In the genomic region with DNA sequence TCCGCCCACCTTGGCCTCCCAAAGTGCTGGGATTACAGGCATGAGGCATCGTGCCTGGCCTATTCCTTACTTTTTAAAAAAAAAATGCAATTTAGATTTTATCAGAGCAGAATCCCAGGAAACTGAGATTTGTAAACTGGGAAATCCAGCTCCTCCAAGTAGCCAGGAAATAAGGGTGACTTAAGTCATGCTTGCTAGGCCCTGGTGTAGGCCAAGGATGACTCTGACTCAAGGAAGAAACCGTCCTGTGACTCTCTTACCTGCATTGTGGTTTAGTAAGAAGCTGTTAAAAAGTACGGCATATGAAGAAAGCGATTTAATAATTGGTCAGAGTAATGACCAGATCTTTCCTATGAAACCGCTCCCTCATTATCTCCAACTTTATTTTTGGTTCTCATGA, we compare ENCODE assay signal across 19 cellular contexts. TPM values are rescaled to one million over a fixed set of nuclear protein-coding genes. Genes with fewer than 3 reads are reported as not detected.
DNase-seq lines count a peak whose midpoint lies in the region; ATAC-seq and TF ChIP-seq lines count a peak whose summit lies in the region.
"Had no signal": no experiment of that assay in that cellular context is flagged by ENCODE, and none has a peak within 500 bp of the region (broad histone marks: within the 10 kb centered on the region; RNA-seq: fewer than 3 reads in every experiment).

No MANE protein-coding gene starts in this region.

- no peak overlapping the region for H3K27ac Mint-ChIP-seq in endodermal cell

- no peaks in the 10 kb centered on the region for H3K27me3 Mint-ChIP-seq in endodermal cell (ENCODE audit: insufficient read depth)
- H3K27me3 Mint-ChIP-seq: CD8-positive, alpha-beta memory T cell; IgD-negative memory B cell had no signal

- no peak overlapping the region for H3K14ac ChIP-seq in trophoblast cell (ENCODE audit: low read length)

- no peak overlapping the region for H3K9ac ChIP-seq in HUES64 (ENCODE audit: low read depth, low read length)
- H3K9ac ChIP-seq in endodermal cell (ENCODE audit: extremely low read depth, low read length, poor library complexity, severe bottlenecking), result no peak overlapping the region
- no peak overlapping the region for H3K9ac ChIP-seq in trophoblast cell (ENCODE audit: low read length)
- H3K9ac ChIP-seq: GM23248 had no signal

- H3K27me3 ChIP-seq in cardiac muscle cell (no peaks in the 10 kb centered on the region), right cardiac atrium (ENCODE audit: control insufficient read depth, insufficient read depth) (no peaks in the 10 kb centered on the region), HUES64 (ENCODE audit: insufficient read depth, low read length) (no peaks in the 10 kb centered on the region), endodermal cell (ENCODE audit: control insufficient read depth, insufficient read depth, low read length, poor library complexity, severe bottlenecking) (no peaks in the 10 kb centered on the region), trophoblast cell (ENCODE audit: insufficient read depth, low read length) (no peaks in the 10 kb centered on the region)

- in situ Hi-C loops in GM13977 (cut with MboI; ENCODE audit: low pct_unique_long_range_greater_than_20kb, low sequenced_read_pairs, unreplicated experiment), result no loop called here

- no peak overlapping the region for H3K18ac ChIP-seq in trophoblast cell (ENCODE audit: low read length)

- H3K27ac ChIP-seq in cardiac muscle cell, result peak overlapping the region; percentile 83
- H3K27ac ChIP-seq in right cardiac atrium (ENCODE audit: low read length), result no peak overlapping the region
- peak overlapping the region; percentile 37; the same call in 1 of the 2 replicates for H3K27ac ChIP-seq in HUES64 (ENCODE audit: low read depth, low read length)
- no peak overlapping the region for H3K27ac ChIP-seq in endodermal cell (ENCODE audit: low read depth, low read length)
- H3K27ac ChIP-seq in trophoblast cell (ENCODE audit: low read depth, low read length), result no peak overlapping the region
- H3K27ac ChIP-seq: C4-2B, GM23248, SK-N-MC had no signal

- H2BK12ac ChIP-seq in trophoblast cell (ENCODE audit: low read length), result no peak overlapping the region

- H3K4ac ChIP-seq in trophoblast cell (ENCODE audit: low read depth, low read length), result no peak overlapping the region

- no peak overlapping the region for H4K8ac ChIP-seq in trophoblast cell (ENCODE audit: low read depth, low read length)

- no peak overlapping the region for H2AK5ac ChIP-seq in trophoblast cell (ENCODE audit: low read length)

- no peak overlapping the region for H2BK5ac ChIP-seq in trophoblast cell (ENCODE audit: low read depth, low read length, poor library complexity)

- H4K12ac ChIP-seq in trophoblast cell (ENCODE audit: low read depth, low read length), result no peak overlapping the region

- H3K23ac ChIP-seq in trophoblast cell (ENCODE audit: low read length), result no peak overlapping the region

- peaks cover 13% of the 10 kb centered on the region for H3K79me2 ChIP-seq in trophoblast cell (ENCODE audit: control insufficient read depth, insufficient read depth, low read length, poor library complexity)

- peaks cover 11% of the 10 kb centered on the region for H3K36me3 Mint-ChIP-seq in endodermal cell (ENCODE audit: low read depth)

- DNase-seq in cardiac muscle cell (ENCODE audit: low read depth in 1 of 2, low spot score in 1 of 2) (no peak), right cardiac atrium (no peak), endodermal cell (no peak), trophoblast cell (peak; percentile 83 to 89), GM13977 (ENCODE audit: low spot score) (no peak), globus pallidus (ENCODE audit: low spot score) (no peak)
- DNase-seq: 8988T; CD8-positive, alpha-beta memory T cell; EL; GM23248; MV-4-11; NCI-H1694; NCI-H524 treated with DMSO at 0.1 percent for 48 hours; SHP77 treated with DMSO at 0.1 percent for 48 hours had no signal

- intact Hi-C loops in right cardiac atrium (cut with DNase I), result no loop called here

- peaks cover 43% of the 10 kb centered on the region for H3K4me1 ChIP-seq in cardiac muscle cell (ENCODE audit: low read depth)
- no peaks in the 10 kb centered on the region for H3K4me1 ChIP-seq in right cardiac atrium (ENCODE audit: control insufficient read depth, insufficient read depth, low read length)
- peaks cover 24% of the 10 kb centered on the region for H3K4me1 ChIP-seq in HUES64 (ENCODE audit: insufficient read depth, low read length)
- peaks cover 6% of the 10 kb centered on the region for H3K4me1 ChIP-seq in endodermal cell (ENCODE audit: control insufficient read depth, insufficient read depth, low read length)
- H3K4me1 ChIP-seq in trophoblast cell (ENCODE audit: control insufficient read depth in 1 of 2, insufficient read depth in 2 of 2, low read length in 2 of 2), result peaks cover 20 to 34% of the 10 kb centered on the region in 2 experiments

- no peaks in the 10 kb centered on the region for H3K9me3 ChIP-seq in cardiac muscle cell (ENCODE audit: low read depth)
- no peaks in the 10 kb centered on the region for H3K9me3 ChIP-seq in right cardiac atrium (ENCODE audit: control insufficient read depth, low read length)
- no peaks in the 10 kb centered on the region for H3K9me3 ChIP-seq in HUES64 (ENCODE audit: insufficient read depth, low read depth, low read length)
- no peaks in the 10 kb centered on the region for H3K9me3 ChIP-seq in endodermal cell (ENCODE audit: control insufficient read depth, low read length)
- H3K9me3 ChIP-seq in trophoblast cell (ENCODE audit: insufficient read depth, low read depth, low read length), result no peaks in the 10 kb centered on the region

- H3K79me1 ChIP-seq in trophoblast cell (ENCODE audit: low read length), result peaks cover 3% of the 10 kb centered on the region

- H3K4me2 ChIP-seq in trophoblast cell (ENCODE audit: low read length), result no peak overlapping the region

- WGBS in right cardiac atrium, result 89% methylated on average over 6 of the region's 6 CpGs
- 92% methylated on average over 5 of the region's 6 CpGs for WGBS in HUES64
- WGBS in endodermal cell (ENCODE audit: insufficient coverage in 1 of 2, insufficient read length in 1 of 2), 2 experiments, result 95 to 98% methylated on average over 4 to 6 of the region's 6 CpGs
- WGBS in trophoblast cell (ENCODE audit: extremely low coverage, insufficient coverage, insufficient read length), result no CpG with 5 or more reads among the region's 6 CpGs

- peak overlapping the region; percentile 7 for H3K4me3 Mint-ChIP-seq in endodermal cell
- H3K4me3 Mint-ChIP-seq: CD8-positive, alpha-beta memory T cell; IgD-negative memory B cell had no signal

- H3K4me1 Mint-ChIP-seq in endodermal cell, result peaks cover 52% of the 10 kb centered on the region

- H3K36me3 ChIP-seq in cardiac muscle cell (peaks cover 2% of the 10 kb centered on the region), HUES64 (ENCODE audit: insufficient read depth, low read length) (peaks cover 21% of the 10 kb centered on the region), endodermal cell (ENCODE audit: control insufficient read depth, insufficient read depth, low read length) (no peaks in the 10 kb centered on the region), trophoblast cell (ENCODE audit: control insufficient read depth in 1 of 2, insufficient read depth in 2 of 2, low read length in 2 of 2) (peaks cover 33 to 39% of the 10 kb centered on the region in 2 experiments)

- TF ChIP-seq CTCF in cardiac muscle cell (IDR thresholded peaks at IDR 0.05; ENCODE audit: low read depth, low read length) (no peak), endodermal cell (conservative IDR thresholded peaks at IDR 0.05) (no peak), GM13977 (IDR thresholded peaks at IDR 0.05; ENCODE audit: extremely low read depth, insufficient read depth, missing control alignments) (no peak)

- H4K91ac ChIP-seq in trophoblast cell (ENCODE audit: low read depth, low read length), result no peak overlapping the region

- H3K4me3 ChIP-seq in cardiac muscle cell (no peak overlapping the region), right cardiac atrium (ENCODE audit: low read length) (no peak overlapping the region), HUES64 (ENCODE audit: low read length) (no peak overlapping the region), endodermal cell (ENCODE audit: low read length) (peak overlapping the region; percentile 31), trophoblast cell (ENCODE audit: low read depth, low read length) (no peak overlapping the region)
- H3K4me3 ChIP-seq: GM23248, SK-N-MC had no signal

- H2AFZ ChIP-seq in trophoblast cell (ENCODE audit: insufficient read depth, low read length, poor library complexity), result no peak overlapping the region
- H2AFZ ChIP-seq: GM23248 had no signal

- no peak overlapping the region for H2BK120ac ChIP-seq in trophoblast cell (ENCODE audit: insufficient read depth, low read length, poor library complexity)

- ATAC-seq in right cardiac atrium (no peak), GM18867 (IDR thresholded peaks at IDR 0.05; ENCODE audit: unreplicated experiment) (no peak)

- no peaks in the 10 kb centered on the region for H3K9me3 Mint-ChIP-seq in endodermal cell
- H3K9me3 Mint-ChIP-seq: CD8-positive, alpha-beta memory T cell; IgD-negative memory B cell had no signal

RNA-seq across cellular contexts. Expression of gene PFKP, which starts 10.2 kb away (rescaled TPM):
- total RNA-seq in cardiac muscle cell (639 and 805 TPM in 2 replicates), right cardiac atrium (100 to 1,000 TPM in 3 of 4 donors, 10 to 100 TPM in 1; 88.7 to 120 (median 114) TPM), endodermal cell (10 to 100 TPM; 58.0 to 82.3 TPM)
- polyA plus RNA-seq in cardiac muscle cell (677 and 781 TPM in 2 replicates), right cardiac atrium (86.8 TPM)
- polyA plus RNA-seq in HUES64 (2013, experiment 1 of 2), result 50.0 TPM
- polyA plus RNA-seq in HUES64 (2013, experiment 2 of 2), result 53.7 TPM
- 42.3 TPM for polyA plus RNA-seq in endodermal cell (2013, experiment 1 of 2)
- 39.7 TPM for polyA plus RNA-seq in endodermal cell (2013, experiment 2 of 2)
- 229 and 243 TPM in 2 replicates for polyA plus RNA-seq in trophoblast cell (2013)

Comparison
In these comparisons a context has a peak if more than half of its experiments do, and no peak if none do; other contexts are left out.
1. H3K27ac ChIP-seq: peak in cardiac muscle cell (single experiment) and HUES64 (single experiment); none in right cardiac atrium (single experiment), endodermal cell (single experiment) and trophoblast cell (single experiment).
2. DNase-seq: peak in trophoblast cell (2 of 2); none in cardiac muscle cell (0 of 2), right cardiac atrium (0 of 3), endodermal cell (single experiment), GM13977 (single experiment) and globus pallidus (single experiment).